Comparison of ENCODE assay signal across 1 cellular context in genomic region chr12:6279256-6279628, GRCh38.
TF ChIP-seq lines count a peak whose summit lies in the region.

No MANE protein-coding gene starts in this region.

TF ChIP-seq in K562, 482 proteins besides CTCF, POLR2A, EP300 and RAD21 (continued from another document):
- TF ChIP-seq ARID4B (CRISPR knock-in tag; IDR thresholded peaks at IDR 0.05) (no peak), ATF2 (CRISPR knock-in tag; IDR thresholded peaks at IDR 0.05) (no peak), ZNF583 (CRISPR knock-in tag; IDR thresholded peaks at IDR 0.05) (no peak), TAF9B (IDR thresholded peaks at IDR 0.05; ENCODE audit: partially characterized antibody) (no peak), SP1 (CRISPR knock-in tag; IDR thresholded peaks at IDR 0.05) (no peak), HEY1 (CRISPR knock-in tag; IDR thresholded peaks at IDR 0.05; ENCODE audit: borderline replicate concordance) (no peak), CHCHD3 (CRISPR knock-in tag; IDR thresholded peaks at IDR 0.05) (no peak), PHF20 (IDR thresholded peaks at IDR 0.05; ENCODE audit: partially characterized antibody) (no peak), PML (IDR thresholded peaks at IDR 0.05; ENCODE audit: low read length) (no peak), SIN3A (IDR thresholded peaks at IDR 0.05; ENCODE audit: borderline replicate concordance in 2 of 2, control insufficient read depth in 1 of 2, low read depth in 2 of 2, low read length in 2 of 2) (no peak), SP2 (IDR thresholded peaks at IDR 0.05; ENCODE audit: extremely low read depth, low read depth, low read length, poor library complexity, severe bottlenecking) (no peak)
TF ChIP-seq in K562: peak in this region for 0.
